Comparison of ENCODE assay signal across 1 cellular context in genomic region chr15:90190606-90191343, GRCh38.
TF ChIP-seq lines count a peak whose summit lies in the region.

No MANE protein-coding gene starts in this region.

TF ChIP-seq in GM12878, 131 proteins besides CTCF, POLR2A, EP300 and RAD21:
- TF ChIP-seq YBX1 (IDR thresholded peaks at IDR 0.05) (no peak), RBBP5 (conservative IDR thresholded peaks at IDR 0.05) (no peak), PKNOX1 (IDR thresholded peaks at IDR 0.05) (no peak), BHLHE40 (IDR thresholded peaks at IDR 0.05; ENCODE audit: borderline replicate concordance in 1 of 2, low read depth in 2 of 2, low read length in 1 of 2) (peak in 1 of 2 experiments; percentile 17; a peak in 1 of 4 replicates), LARP7 (IDR thresholded peaks at IDR 0.05) (0 out of 2 replicates have a peak, but pooled peaks have one; percentile 34), SRF (IDR thresholded peaks at IDR 0.05; ENCODE audit: low read depth in 2 of 2, low read length in 2 of 2) (no peak), TCF12 (IDR thresholded peaks at IDR 0.05; ENCODE audit: low read depth, low read length) (0 out of 2 replicates have a peak, but pooled peaks have one; percentile 12), NRF1 (conservative IDR thresholded peaks at IDR 0.05; ENCODE audit: low read depth, low read length) (no peak), TCF3 (IDR thresholded peaks at IDR 0.05; ENCODE audit: borderline replicate concordance, insufficient read depth, low read depth, low read length) (peak; percentile 70), PBX3 (IDR thresholded peaks at IDR 0.05; ENCODE audit: insufficient replicate concordance, low read depth, low read length) (no peak), BCL3 (IDR thresholded peaks at IDR 0.05; ENCODE audit: borderline replicate concordance, insufficient read depth, low read depth, low read length, poor library complexity, severe bottlenecking) (peak; percentile 65), MLLT1 (IDR thresholded peaks at IDR 0.05) (no peak), EED (IDR thresholded peaks at IDR 0.05; ENCODE audit: low read depth) (0 out of 2 replicates have a peak, but pooled peaks have one; percentile 15), MTA2 (IDR thresholded peaks at IDR 0.05; ENCODE audit: low read depth) (0 out of 2 replicates have a peak, but pooled peaks have one; percentile 21), ZNF274 (IDR thresholded peaks at IDR 0.05; ENCODE audit: insufficient read depth, insufficient read length) (no peak), EGR1 (IDR thresholded peaks at IDR 0.05; ENCODE audit: borderline replicate concordance in 1 of 2, low read depth in 2 of 2, low read length in 2 of 2) (peak in 1 of 2 experiments; percentile 18; a peak in 1 of 3 replicates), CREB1 (IDR thresholded peaks at IDR 0.05; ENCODE audit: low read depth) (no peak), NKRF (conservative IDR thresholded peaks at IDR 0.05) (no peak), RUNX3 (IDR thresholded peaks at IDR 0.05; ENCODE audit: low read length) (0 out of 2 replicates have a peak, but pooled peaks have one; percentile 10)
